Comparison of ENCODE assay signal across 8 cellular contexts in the genomic region with DNA sequence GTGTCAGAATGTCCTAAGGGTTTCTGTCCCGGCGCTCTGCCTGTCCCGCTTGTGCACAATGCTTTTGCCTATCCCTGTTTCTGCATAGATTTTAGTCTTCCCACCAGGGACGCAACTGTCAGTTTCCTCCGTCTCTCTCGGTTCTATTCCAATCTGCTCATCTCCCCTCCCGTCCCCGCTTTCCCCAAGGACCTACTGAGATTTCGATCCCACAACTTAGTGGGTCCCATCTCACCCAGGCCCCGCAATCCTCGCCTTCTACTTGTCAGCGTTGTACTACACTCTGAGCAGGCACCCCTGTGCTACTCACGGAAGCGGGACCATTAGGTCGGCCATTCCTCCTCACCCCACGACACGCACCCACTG. TPM values are rescaled to one million over a fixed set of nuclear protein-coding genes. Genes with fewer than 3 reads are reported as not detected.
A peak's percentile ranks its signal among the peaks of the same experiment; 100 is the strongest.
DNase-seq lines count a peak whose midpoint lies in the region; ATAC-seq, FAIRE-seq and TF ChIP-seq lines count a peak whose summit lies in the region.

No MANE protein-coding gene starts in this region.

- H3K36me3 ChIP-seq in astrocyte (ENCODE audit: insufficient read depth, low read length) (peaks cover 22% of the 10 kb centered on the region), lower lobe of right lung (peaks cover 50% of the 10 kb centered on the region), upper lobe of left lung (peaks cover 15 to 43% (median 24%) of the 10 kb centered on the region in 4 donors)

- H3K27me3 Mint-ChIP-seq in activated naive CD4-positive, alpha-beta T cell treated with anti-CD3 and anti-CD28 coated beads for 36 hours (ENCODE audit: low read depth), result no peaks in the 10 kb centered on the region
- H3K27me3 Mint-ChIP-seq in astrocyte (ENCODE audit: low read depth, unreplicated experiment), result no peaks in the 10 kb centered on the region

- FAIRE-seq in astrocyte (lab: Jason Lieb, UNC), result no peak

- H3K4me1 ChIP-seq in astrocyte (ENCODE audit: insufficient read depth, low read length) (peaks cover 34% of the 10 kb centered on the region), lower lobe of right lung (peaks cover 40% of the 10 kb centered on the region), upper lobe of left lung (peaks cover 23 to 46% (median 28%) of the 10 kb centered on the region in 4 donors)

- H3K27me3 ChIP-seq in astrocyte (ENCODE audit: insufficient read depth, low read length), result no peaks in the 10 kb centered on the region
- no peaks in the 10 kb centered on the region for H3K27me3 ChIP-seq in lower lobe of right lung (ENCODE audit: low read depth)
- H3K27me3 ChIP-seq in upper lobe of left lung, result no peaks in the 10 kb centered on the region

- DNase-seq in activated naive CD4-positive, alpha-beta T cell treated with anti-CD3 and anti-CD28 coated beads for 36 hours, result no peak
- no peak for DNase-seq in activated naive CD4-positive, alpha-beta T cell (lab: John Stamatoyannopoulos, UW)
- DNase-seq in astrocyte (ENCODE audit: low read depth) (no peak), lower lobe of right lung (no peak), upper lobe of left lung (no peak), AG08396 (ENCODE audit: low spot score) (no peak), NCI-H82 treated with DMSO at 0.1 percent for 48 hours (lab: John Stamatoyannopoulos, UW; ENCODE audit: unreplicated experiment) (no peak)

- intact Hi-C loops in activated naive CD4-positive, alpha-beta T cell treated with anti-CD3 and anti-CD28 coated beads for 36 hours (cut with micrococcal nuclease), result loop anchor here (1.0 to 10.0 kb wide), 4 partner anchors 54 to 457 kb away; a partner anchor contains a TSS
- intact Hi-C loops in lower lobe of right lung (cut with DNase I), result no loop called here

- H3K9ac ChIP-seq in astrocyte (ENCODE audit: low read length), result peak overlapping the region; percentile 100

- H3K9me3 ChIP-seq in astrocyte (ENCODE audit: insufficient read depth, low read depth, low read length) (no peaks in the 10 kb centered on the region), lower lobe of right lung (no peaks in the 10 kb centered on the region), upper lobe of left lung (no peaks in the 10 kb centered on the region)

- ATAC-seq in HG03159 (IDR thresholded peaks at IDR 0.05; ENCODE audit: unreplicated experiment), result peak; percentile 55
- peak; percentile 76 to 81 for ATAC-seq in lower lobe of right lung
- peak; percentile 82 to 87 for ATAC-seq in upper lobe of left lung (ENCODE audit: low FRiP score in 2 of 2)

- H3K9me3 Mint-ChIP-seq in activated naive CD4-positive, alpha-beta T cell treated with anti-CD3 and anti-CD28 coated beads for 36 hours, result no peaks in the 10 kb centered on the region
- no peaks in the 10 kb centered on the region for H3K9me3 Mint-ChIP-seq in astrocyte (ENCODE audit: unreplicated experiment)

- no peak for TF ChIP-seq EP300 in upper lobe of left lung (IDR thresholded peaks at IDR 0.05)

- H3K4me1 Mint-ChIP-seq in activated naive CD4-positive, alpha-beta T cell treated with anti-CD3 and anti-CD28 coated beads for 36 hours (ENCODE audit: low read depth), result peaks cover 50% of the 10 kb centered on the region
- peaks cover 29% of the 10 kb centered on the region for H3K4me1 Mint-ChIP-seq in astrocyte (ENCODE audit: low read depth, unreplicated experiment)

- peak overlapping the region; percentile 95 for H3K4me2 ChIP-seq in astrocyte (ENCODE audit: low read length)

- H3K4me3 ChIP-seq in astrocyte (ENCODE audit: insufficient read depth, low read depth, low read length) (peak overlapping the region; percentile 91), lower lobe of right lung (peak overlapping the region; percentile 92), upper lobe of left lung (peak overlapping the region; percentile 78 to 87 (median 80))

- peak overlapping the region; percentile 98 for H2AFZ ChIP-seq in astrocyte (ENCODE audit: low read depth, low read length)

- H3K79me2 ChIP-seq in astrocyte (ENCODE audit: insufficient read depth, low read length), result peaks cover 58% of the 10 kb centered on the region

- peaks cover 13% of the 10 kb centered on the region for H4K20me1 ChIP-seq in astrocyte (ENCODE audit: insufficient read depth, low read length)

- no peak for TF ChIP-seq POLR2A in upper lobe of left lung (IDR thresholded peaks at IDR 0.05)

- no peak for TF ChIP-seq CTCF in astrocyte (IDR thresholded peaks at IDR 0.05; ENCODE audit: insufficient read depth, low read depth, low read length)
- TF ChIP-seq CTCF in lower lobe of right lung (IDR thresholded peaks at IDR 0.05), result no peak
- TF ChIP-seq CTCF in upper lobe of left lung (IDR thresholded peaks at IDR 0.05), result no peak

- peak overlapping the region; percentile 96 for H3K27ac Mint-ChIP-seq in activated naive CD4-positive, alpha-beta T cell treated with anti-CD3 and anti-CD28 coated beads for 36 hours
- H3K27ac Mint-ChIP-seq in astrocyte (ENCODE audit: unreplicated experiment), result peak overlapping the region; percentile 88

- H3K4me3 Mint-ChIP-seq in activated naive CD4-positive, alpha-beta T cell treated with anti-CD3 and anti-CD28 coated beads for 36 hours, result peak overlapping the region; percentile 91
- H3K4me3 Mint-ChIP-seq in astrocyte (ENCODE audit: unreplicated experiment), result peak overlapping the region; percentile 100

- H3K36me3 Mint-ChIP-seq in activated naive CD4-positive, alpha-beta T cell treated with anti-CD3 and anti-CD28 coated beads for 36 hours (ENCODE audit: low read depth), result peaks cover 50% of the 10 kb centered on the region
- H3K36me3 Mint-ChIP-seq in astrocyte (ENCODE audit: low read depth, unreplicated experiment), result peaks cover 24% of the 10 kb centered on the region

- H3K27ac ChIP-seq in astrocyte (ENCODE audit: low read depth, low read length) (peak overlapping the region; percentile 98), lower lobe of right lung (peak overlapping the region; percentile 99), upper lobe of left lung (peak overlapping the region; percentile 98 to 100 (median 99))

- 0 to 3% methylated on average over 17 of the region's 17 CpGs for WGBS in upper lobe of left lung, 2 donors

- CTCF ChIA-PET in activated naive CD4-positive, alpha-beta T cell treated with anti-CD3 and anti-CD28 coated beads for 36 hours (lab: Charles Lee), result interaction anchor here (0.6 to 1.7 kb wide), 4 partner anchors 32 to 148 kb away, joined by 3 to 5 read pairs (median 4); a partner anchor contains a TSS

RNA-seq across cellular contexts. Expression of a gene that starts 0.5 kb away (rescaled TPM):
- total RNA-seq in activated naive CD4-positive, alpha-beta T cell treated with anti-CD3 and anti-CD28 coated beads for 36 hours, result 10 to 100 TPM; 35.8 to 39.6 TPM
- total RNA-seq in astrocyte, result 54.1 and 59.7 TPM in 2 replicates
- 71.6 TPM for total RNA-seq in lower lobe of right lung
- total RNA-seq in upper lobe of left lung, result 100 to 1,000 TPM in 4 of 6 donors, 10 to 100 TPM in 2; 57.3 to 202 (median 137) TPM

RNA-seq across cellular contexts. Expression of a gene that starts 6.0 kb away (rescaled TPM):
- 1 to 10 TPM; 3.3 to 3.8 TPM for total RNA-seq in activated naive CD4-positive, alpha-beta T cell treated with anti-CD3 and anti-CD28 coated beads for 36 hours
- total RNA-seq in astrocyte (4.7 TPM in 2 replicates), lower lobe of right lung (6.7 TPM), upper lobe of left lung (1 to 10 TPM; 1.7 to 9.9 (median 5.1) TPM)

RNA-seq across cellular contexts. Expression of a gene that starts 40.1 kb away (rescaled TPM):
- total RNA-seq in activated naive CD4-positive, alpha-beta T cell treated with anti-CD3 and anti-CD28 coated beads for 36 hours, result 1 to 10 TPM in 1 of 2 experiments, under 1 TPM in 1; 0.98 to 1.7 TPM
- 0.23 and 0.43 TPM in 2 replicates for total RNA-seq in astrocyte
- 0.30 TPM for total RNA-seq in lower lobe of right lung
- total RNA-seq in upper lobe of left lung, result 1 to 10 TPM in 2 of 6 donors, under 1 TPM in 3, not detected in 1; 0.59 to 3.1 (median 0.91) TPM

RNA-seq across cellular contexts. Expression of a gene that starts 53.5 kb away (rescaled TPM):
- total RNA-seq in activated naive CD4-positive, alpha-beta T cell treated with anti-CD3 and anti-CD28 coated beads for 36 hours, result 1 to 10 TPM; 7.2 to 8.0 TPM
- 15.3 and 16.4 TPM in 2 replicates for total RNA-seq in astrocyte
- 6.2 TPM for total RNA-seq in lower lobe of right lung
- total RNA-seq in upper lobe of left lung, result 10 to 100 TPM in 1 of 6 donors, 1 to 10 TPM in 5; 3.8 to 12.6 (median 7.6) TPM

RNA-seq across cellular contexts. Expression of a gene that starts 57.8 kb away (rescaled TPM):
- total RNA-seq in activated naive CD4-positive, alpha-beta T cell treated with anti-CD3 and anti-CD28 coated beads for 36 hours, result 10 to 100 TPM; 26.5 to 26.6 TPM
- 20.0 and 25.7 TPM in 2 replicates for total RNA-seq in astrocyte
- total RNA-seq in lower lobe of right lung, result 32.9 TPM
- 100 to 1,000 TPM in 1 of 6 donors, 10 to 100 TPM in 5; 29.0 to 186 (median 34.8) TPM for total RNA-seq in upper lobe of left lung
